ENCODE assay signal across 22 cellular contexts in genomic region chr5:116754556-116754955, GRCh38.
"Had no signal": no experiment of that assay in that cellular context is flagged by ENCODE, and none has a peak within 500 bp of the region (broad histone marks: within the 10 kb centered on the region; RNA-seq: fewer than 3 reads in every experiment).

No MANE protein-coding gene starts in this region.

- H3K36me3 ChIP-seq: cardiac muscle cell, lower lobe of right lung, prostate gland, right atrium auricular region, tibial artery, uterus had no signal

- H3K9me3 ChIP-seq: lower lobe of right lung, prostate gland, right atrium auricular region, tibial artery, uterus had no signal

- ATAC-seq: activated CD4-positive, CD25-positive, alpha-beta regulatory T cell treated with anti-CD3 and anti-CD28 coated beads, Interleukin-2, amount 50 U/mL, for 24 hours; activated T-cell treated with anti-CD3 and anti-CD28 coated beads, Interleukin-2, amount 50 U/mL, for 72 hours; left cardiac atrium; lower lobe of right lung; natural killer cell treated with Interleukin-12 subunit alpha and Interleukin-12 subunit beta and Interleukin-15 and Interleukin-18, amount 100 ng/mL, for 72 hours; stimulated activated naive CD8-positive, alpha-beta T cell treated with anti-CD3 and anti-CD28 coated beads, Interleukin-15, amount 100 ng/mL, for 72 hours; T-helper 17 cell had no signal

- H3K4me1 ChIP-seq: lower lobe of right lung, prostate gland, right atrium auricular region, tibial artery, uterus had no signal

- H3K27me3 ChIP-seq: cardiac muscle cell, hepatocyte, right atrium auricular region, tibial artery, uterus had no signal

- DNase-seq: activated CD4-positive, alpha-beta memory T cell treated with anti-CD3 and anti-CD28 coated beads, Interleukin-2, amount 10 ng/mL, durations not matched to agents 7 days and 5 days; activated CD4-positive, alpha-beta T cell treated with anti-CD3 and anti-CD28 coated beads, Interleukin-2, amount 10 ng/mL, durations not matched to agents 24 days and 14 days; activated effector memory CD4-positive, alpha-beta T cell treated with anti-CD3 and anti-CD28 coated beads, Interleukin-2, amount 50 U/mL, for 16 hours; activated naive CD4-positive, alpha-beta T cell treated with anti-CD3 and anti-CD28 coated beads, Interleukin-2, amount 10 ng/mL, durations not matched to agents 7 days and 5 days; activated T-cell treated with anti-CD3 and anti-CD28 coated beads, Interleukin-2, amount 50 U/mL, for 72 hours; amygdala; foreskin melanocyte; glutamatergic neuron; left cardiac atrium; lower lobe of right lung; stimulated activated CD4-positive, alpha-beta T cell treated with anti-CD3 and anti-CD28 coated beads, Interleukin-1b, Interleukin-23, amount 100 ng/mL, for 48 hours; stimulated activated naive CD8-positive, alpha-beta T cell treated with anti-CD3 and anti-CD28 coated beads, Interleukin-15, amount 100 ng/mL, for 72 hours; T-helper 17 cell; tibial artery; uterus had no signal

- H3K4me3 ChIP-seq: cardiac muscle cell, hepatocyte, lower lobe of right lung, prostate gland, right atrium auricular region, tibial artery, uterus had no signal

- H2AFZ ChIP-seq: hepatocyte had no signal

- H3K79me2 ChIP-seq: hepatocyte had no signal

- FAIRE-seq: endometrium had no signal

- H3K27ac ChIP-seq: cardiac muscle cell, hepatocyte, lower lobe of right lung, prostate gland, right atrium auricular region, tibial artery, uterus had no signal

- H3K4me2 ChIP-seq: hepatocyte had no signal
